ENCODE assay signal across 26 cellular contexts in genomic region chr7:80170445-80170844, GRCh38.
"Had no signal": no experiment of that assay in that cellular context is flagged by ENCODE, and none has a peak within 500 bp of the region (broad histone marks: within the 10 kb centered on the region; RNA-seq: fewer than 3 reads in every experiment).

No MANE protein-coding gene starts in this region.

- H3K4me1 Mint-ChIP-seq: nephron progenitor cell; stimulated activated effector memory CD8-positive, alpha-beta T cell treated with anti-CD3 and anti-CD28 coated beads, Interleukin-12 subunit alpha, Interleukin-12 subunit beta, amount 100 ng/mL, for 72 hours had no signal

- DNase-seq: naive thymus-derived CD8-positive, alpha-beta T cell; nephron progenitor cell; nucleus accumbens; pancreas; psoas muscle; right cardiac atrium; right lobe of liver; sigmoid colon; small intestine; stimulated activated CD4-positive, alpha-beta T cell treated with anti-CD3 and anti-CD28 coated beads, Interleukin-15, amount 100 ng/mL, for 24 hours; stimulated activated CD4-positive, alpha-beta T cell treated with anti-CD3 and anti-CD28 coated beads, Interleukin-2, amount 100 ng/mL, for 24 hours; stimulated activated CD4-positive, alpha-beta T cell treated with anti-CD3 and anti-CD28 coated beads, Interleukin-2, amount 100 ng/mL, for 48 hours; stimulated activated CD4-positive, alpha-beta T cell treated with anti-CD3 and anti-CD28 coated beads, Interleukin-4, amount 100 ng/mL, for 24 hours; stimulated activated naive CD4-positive, alpha-beta T cell; stimulated activated naive CD8-positive, alpha-beta T cell treated with anti-CD3 and anti-CD28 coated beads, Interleukin-15, amount 100 ng/mL, for 72 hours; stimulated activated naive CD8-positive, alpha-beta T cell treated with anti-CD3 and anti-CD28 coated beads, Interleukin-15, Interleukin-2, amounts not matched to agents 100 U/mL and 50 U/mL, for 24 hours; substantia nigra; testis; tibial artery; transverse colon; upper lobe of right lung; uterus had no signal

- H3K36me3 Mint-ChIP-seq: stimulated activated effector memory CD8-positive, alpha-beta T cell treated with anti-CD3 and anti-CD28 coated beads, Interleukin-12 subunit alpha, Interleukin-12 subunit beta, amount 100 ng/mL, for 72 hours had no signal

- H3K27ac Mint-ChIP-seq: naive thymus-derived CD8-positive, alpha-beta T cell; natural killer cell treated with Interleukin-12 subunit alpha and Interleukin-12 subunit beta and Interleukin-15 and Interleukin-18, amount 100 ng/mL, for 72 hours; nephron progenitor cell; stimulated activated effector memory CD8-positive, alpha-beta T cell treated with anti-CD3 and anti-CD28 coated beads, Interleukin-12 subunit alpha, Interleukin-12 subunit beta, amount 100 ng/mL, for 72 hours; stimulated activated naive CD8-positive, alpha-beta T cell treated with anti-CD3 and anti-CD28 coated beads, Interleukin-15, amount 100 ng/mL, for 72 hours; type B pancreatic cell had no signal

- ATAC-seq: naive thymus-derived CD8-positive, alpha-beta T cell; natural killer cell treated with Interleukin-12 subunit alpha and Interleukin-12 subunit beta and Interleukin-15 and Interleukin-18, amount 100 ng/mL, for 72 hours; pancreas; psoas muscle; right cardiac atrium; right lobe of liver; stimulated activated effector memory CD8-positive, alpha-beta T cell treated with anti-CD3 and anti-CD28 coated beads, Interleukin-12 subunit alpha, Interleukin-12 subunit beta, amount 100 ng/mL, for 72 hours; stimulated activated naive CD8-positive, alpha-beta T cell treated with anti-CD3 and anti-CD28 coated beads, Interleukin-15, amount 100 ng/mL, for 72 hours; stimulated activated naive CD8-positive, alpha-beta T cell treated with anti-CD3 and anti-CD28 coated beads, Interleukin-15, Interleukin-2, amounts not matched to agents 100 U/mL and 50 U/mL, for 24 hours; upper lobe of right lung had no signal

- H3K4me3 Mint-ChIP-seq: naive thymus-derived CD8-positive, alpha-beta T cell; natural killer cell treated with Interleukin-12 subunit alpha and Interleukin-12 subunit beta and Interleukin-15 and Interleukin-18, amount 100 ng/mL, for 72 hours; nephron progenitor cell; neural crest cell; stimulated activated effector memory CD8-positive, alpha-beta T cell treated with anti-CD3 and anti-CD28 coated beads, Interleukin-12 subunit alpha, Interleukin-12 subunit beta, amount 100 ng/mL, for 72 hours; stimulated activated naive CD8-positive, alpha-beta T cell treated with anti-CD3 and anti-CD28 coated beads, Interleukin-15, amount 100 ng/mL, for 72 hours; type B pancreatic cell had no signal

- H3K27me3 Mint-ChIP-seq: naive thymus-derived CD8-positive, alpha-beta T cell; natural killer cell treated with Interleukin-12 subunit alpha and Interleukin-12 subunit beta and Interleukin-15 and Interleukin-18, amount 100 ng/mL, for 72 hours; stimulated activated naive CD8-positive, alpha-beta T cell treated with anti-CD3 and anti-CD28 coated beads, Interleukin-15, amount 100 ng/mL, for 72 hours had no signal
